ENCODE assay signal across 8 cellular contexts in genomic region chrX:10098235-10098819, GRCh38. TPM values are rescaled to one million over a fixed set of nuclear protein-coding genes. Genes with fewer than 3 reads are reported as not detected.
A peak's percentile ranks its signal among the peaks of the same experiment; 100 is the strongest.
DNase-seq lines count a peak whose midpoint lies in the region; ATAC-seq and TF ChIP-seq lines count a peak whose summit lies in the region.

No MANE protein-coding gene starts in this region.

- peaks cover 32% of the 10 kb centered on the region for H3K4me1 ChIP-seq in left ventricle myocardium inferior

- peak overlapping the region; percentile 41 for H3K4me3 ChIP-seq in left ventricle myocardium inferior

- H3K36me3 ChIP-seq in left ventricle myocardium inferior, result peaks cover 14% of the 10 kb centered on the region

- H3K9me3 Mint-ChIP-seq in activated naive CD4-positive, alpha-beta T cell treated with anti-CD3 and anti-CD28 coated beads, Interleukin-2, amount 10 ng/mL, durations not matched to agents 7 days and 5 days, result no peaks in the 10 kb centered on the region
- H3K9me3 Mint-ChIP-seq in HFFc6, result no peaks in the 10 kb centered on the region

- intact Hi-C loops in left ventricle myocardium inferior (cut with micrococcal nuclease), result no loop called here
- intact Hi-C loops in cardiac septum (cut with DNase I), result no loop called here
- intact Hi-C loops in sciatic nerve (cut with DNase I), result no loop called here

- TF ChIP-seq CTCF in left ventricle myocardium inferior (IDR thresholded peaks at IDR 0.05; ENCODE audit: borderline replicate concordance), result no peak
- no peak for TF ChIP-seq CTCF in HFFc6 (IDR thresholded peaks at IDR 0.05)

- DNase-seq in left ventricle myocardium inferior (no peak), cardiac septum (ENCODE audit: low spot score) (no peak), sciatic nerve (ENCODE audit: low spot score) (no peak), HFFc6 (no peak), SK-N-DZ (ENCODE audit: low spot score) (no peak), SHP77 treated with DMSO at 0.1 percent for 48 hours (lab: John Stamatoyannopoulos, UW) (no peak)
- peak; percentile 77 for DNase-seq in activated naive CD4-positive, alpha-beta T cell treated with anti-CD3 and anti-CD28 coated beads, Interleukin-2, amount 10 ng/mL, durations not matched to agents 7 days and 5 days

- H3K27me3 Mint-ChIP-seq in activated naive CD4-positive, alpha-beta T cell treated with anti-CD3 and anti-CD28 coated beads, Interleukin-2, amount 10 ng/mL, durations not matched to agents 7 days and 5 days, result no peaks in the 10 kb centered on the region
- H3K27me3 Mint-ChIP-seq in HFFc6 (ENCODE audit: insufficient read depth), result no peaks in the 10 kb centered on the region; the same call in 1 of the 2 replicates

- CTCF ChIA-PET in activated naive CD4-positive, alpha-beta T cell treated with anti-CD3 and anti-CD28 coated beads, Interleukin-2, amount 10 ng/mL, durations not matched to agents 7 days and 5 days (lab: Charles Lee), result interaction anchor here (0.6 to 2.4 kb wide), 3 partner anchors 13 to 103 kb away, joined by 3 to 7 read pairs (median 4); no protein-coding TSS in a partner anchor

- peak; percentile 46 for ATAC-seq in HG03469 (IDR thresholded peaks at IDR 0.05; ENCODE audit: unreplicated experiment)
- peak; percentile 60 for ATAC-seq in sciatic nerve

- H3K36me3 Mint-ChIP-seq in activated naive CD4-positive, alpha-beta T cell treated with anti-CD3 and anti-CD28 coated beads, Interleukin-2, amount 10 ng/mL, durations not matched to agents 7 days and 5 days, result peaks cover 36% of the 10 kb centered on the region
- peaks cover 26% of the 10 kb centered on the region; the same call in 1 of the 2 replicates for H3K36me3 Mint-ChIP-seq in HFFc6 (ENCODE audit: low read depth)

- H3K9me3 ChIP-seq in left ventricle myocardium inferior (replicated peaks), result no peaks in the 10 kb centered on the region

- peaks cover 51% of the 10 kb centered on the region for H3K4me1 Mint-ChIP-seq in activated naive CD4-positive, alpha-beta T cell treated with anti-CD3 and anti-CD28 coated beads, Interleukin-2, amount 10 ng/mL, durations not matched to agents 7 days and 5 days
- peaks cover 26% of the 10 kb centered on the region; the same call in 1 of the 2 replicates for H3K4me1 Mint-ChIP-seq in HFFc6 (ENCODE audit: low read depth)

- H3K27ac ChIP-seq in left ventricle myocardium inferior (replicated peaks), result peak overlapping the region; percentile 69

- no peaks in the 10 kb centered on the region for H3K27me3 ChIP-seq in left ventricle myocardium inferior (ENCODE audit: low read depth)

- H3K27ac Mint-ChIP-seq in activated naive CD4-positive, alpha-beta T cell treated with anti-CD3 and anti-CD28 coated beads, Interleukin-2, amount 10 ng/mL, durations not matched to agents 7 days and 5 days, result peak overlapping the region; percentile 97
- no peak overlapping the region for H3K27ac Mint-ChIP-seq in HFFc6

- peak overlapping the region; percentile 83 for H3K4me3 Mint-ChIP-seq in activated naive CD4-positive, alpha-beta T cell treated with anti-CD3 and anti-CD28 coated beads, Interleukin-2, amount 10 ng/mL, durations not matched to agents 7 days and 5 days
- no peak overlapping the region for H3K4me3 Mint-ChIP-seq in HFFc6

RNA-seq across cellular contexts. Expression of gene CLCN4, which starts 58.4 kb away (rescaled TPM):
- total RNA-seq in left ventricle myocardium inferior (36.1 TPM), cardiac septum (23.4 TPM), sciatic nerve (9.1 TPM)
- under 1 TPM in 2 of 6 experiments, not detected in 4; 0.14 to 0.17 TPM for total RNA-seq in HFFc6 (2021; fragmentation: NEBNext Ultra II Directional; extraction: Animal tissue kit (Norgen Biotek cat#: 25700))
- polyA plus RNA-seq in SK-N-DZ (2014; cell fraction: cytosol; rRNA removed), result 2.7 and 3.1 TPM in 2 replicates
- 1.1 and 1.3 TPM in 2 replicates for polyA plus RNA-seq in SK-N-DZ (2014; cell fraction: nucleus; rRNA removed)
